In genomic region chr16:29899516-29900101, GRCh38 we compare ENCODE assay signal across 8 cellular contexts. TPM values are rescaled to one million over a fixed set of nuclear protein-coding genes. Genes with fewer than 3 reads are reported as not detected.
DNase-seq lines count a peak whose midpoint lies in the region; ATAC-seq and TF ChIP-seq lines count a peak whose summit lies in the region.

Gene SEZ6L2, minus strand, starts transcription at chr16:29899550. Its CDS starts 531 bp downstream, at chr16:29899019.

- peak within 1 kb of the TSS in 4 of 5 donors; percentile 21 to 78 (median 56) for H3K27ac ChIP-seq in adrenal gland
- no peak within 1 kb of the TSS for H3K27ac ChIP-seq in right atrium auricular region
- H3K27ac ChIP-seq in trophoblast cell (ENCODE audit: low read depth, low read length), result no peak within 1 kb of the TSS

- H3K9ac ChIP-seq in trophoblast cell (ENCODE audit: low read length), result peak within 1 kb of the TSS; percentile 70

- H2AFZ ChIP-seq in trophoblast cell (ENCODE audit: insufficient read depth, low read length, poor library complexity), result peak within 1 kb of the TSS; percentile 42

- TF ChIP-seq CTCF in adrenal gland (IDR thresholded peaks at IDR 0.05), result peak in 5 of 6 experiments; percentile 22 to 57 (median 31)
- TF ChIP-seq CTCF in right atrium auricular region (IDR thresholded peaks at IDR 0.05), result no peak

- peak in 1 of 2 donors; percentile 57 for TF ChIP-seq POLR2A in adrenal gland (IDR thresholded peaks at IDR 0.05)

- no peak within 1 kb of the TSS for H2BK12ac ChIP-seq in trophoblast cell (ENCODE audit: low read length)

- H2BK120ac ChIP-seq in trophoblast cell (ENCODE audit: insufficient read depth, low read length, poor library complexity), result no peak within 1 kb of the TSS

- intact Hi-C loops in adrenal gland (cut with DNase I), result no loop called here

- in situ Hi-C loops in Caki2 (cut with HindIII; ENCODE audit: low pct_unique_long_range_greater_than_20kb, low sequenced_read_pairs), result no loop called here

- no peak within 1 kb of the TSS for H3K18ac ChIP-seq in trophoblast cell (ENCODE audit: low read length)

- H4K8ac ChIP-seq in trophoblast cell (ENCODE audit: low read depth, low read length), result peak within 1 kb of the TSS; percentile 43

- H3K4ac ChIP-seq in trophoblast cell (ENCODE audit: low read depth, low read length), result no peak within 1 kb of the TSS

- H2AK5ac ChIP-seq in trophoblast cell (ENCODE audit: low read length), result no peak within 1 kb of the TSS

- no peak within 1 kb of the TSS for H3K23ac ChIP-seq in trophoblast cell (ENCODE audit: low read length)

- H3K14ac ChIP-seq in trophoblast cell (ENCODE audit: low read length), result no peak within 1 kb of the TSS

- H3K4me1 ChIP-seq in adrenal gland (replicated peaks in 1 of 2), result peaks cover 10 to 14% of the 10 kb centered on the region in 2 donors
- H3K4me1 ChIP-seq in right atrium auricular region, result peaks cover 0 to 26% of the 10 kb centered on the region in 2 donors
- H3K4me1 ChIP-seq in trophoblast cell (ENCODE audit: control insufficient read depth in 1 of 2, insufficient read depth in 2 of 2, low read length in 2 of 2), result peaks cover 4 to 12% of the 10 kb centered on the region in 2 experiments

- no peaks in the 10 kb centered on the region for H3K79me2 ChIP-seq in trophoblast cell (ENCODE audit: control insufficient read depth, insufficient read depth, low read length, poor library complexity)

- no peaks in the 10 kb centered on the region for H3K36me3 ChIP-seq in adrenal gland (replicated peaks in 1 of 2)
- no peaks in the 10 kb centered on the region for H3K36me3 ChIP-seq in right atrium auricular region
- no peaks in the 10 kb centered on the region for H3K36me3 ChIP-seq in trophoblast cell (ENCODE audit: control insufficient read depth in 1 of 2, insufficient read depth in 2 of 2, low read length in 2 of 2)

- DNase-seq in Caki2 (ENCODE audit: low read depth) (peak; percentile 96), HT-29 (ENCODE audit: low spot score) (peak; percentile 85), NOMO-1 treated with DMSO at 0.1 percent for 48 hours (lab: John Stamatoyannopoulos, UW; ENCODE audit: unreplicated experiment) (peak; percentile 71), adrenal gland (peak; percentile 79 to 94 (median 89)), right atrium auricular region (ENCODE audit: low spot score) (peak; percentile 59), trophoblast cell (peak; percentile 5 to 16), OCI-M2 (lab: John Stamatoyannopoulos, UW; ENCODE audit: unreplicated experiment) (no peak)

- H3K27me3 ChIP-seq in adrenal gland (no peaks in the 10 kb centered on the region), right atrium auricular region (peaks cover 7 to 8% of the 10 kb centered on the region in 2 donors), trophoblast cell (ENCODE audit: insufficient read depth, low read length) (no peaks in the 10 kb centered on the region)

- no peak within 1 kb of the TSS for H2BK5ac ChIP-seq in trophoblast cell (ENCODE audit: low read depth, low read length, poor library complexity)

- H3K4me2 ChIP-seq in trophoblast cell (ENCODE audit: low read length), result peak within 1 kb of the TSS; percentile 72

- WGBS in adrenal gland, 4 donors, result 0 to 1% (median 0%) methylated on average over 16 to 29 of the region's 29 CpGs
- WGBS in trophoblast cell (ENCODE audit: extremely low coverage, insufficient coverage, insufficient read length), result no CpG with 5 or more reads among the region's 29 CpGs

- no peak within 1 kb of the TSS for H4K12ac ChIP-seq in trophoblast cell (ENCODE audit: low read depth, low read length)

- no peak within 1 kb of the TSS for H4K91ac ChIP-seq in trophoblast cell (ENCODE audit: low read depth, low read length)

- H3K9me3 ChIP-seq in adrenal gland (replicated peaks in 1 of 3), result no peaks in the 10 kb centered on the region
- no peaks in the 10 kb centered on the region for H3K9me3 ChIP-seq in right atrium auricular region
- no peaks in the 10 kb centered on the region for H3K9me3 ChIP-seq in trophoblast cell (ENCODE audit: insufficient read depth, low read depth, low read length)

- ATAC-seq in GM19328 (IDR thresholded peaks at IDR 0.05; ENCODE audit: unreplicated experiment), result no peak

- peak within 1 kb of the TSS in 2 of 4 donors; percentile 67 to 79 for H3K4me3 ChIP-seq in adrenal gland
- H3K4me3 ChIP-seq in right atrium auricular region, result peak within 1 kb of the TSS; percentile 40 to 60
- peak within 1 kb of the TSS; percentile 77 for H3K4me3 ChIP-seq in trophoblast cell (ENCODE audit: low read depth, low read length)

- H3K79me1 ChIP-seq in trophoblast cell (ENCODE audit: low read length), result peaks cover 2% of the 10 kb centered on the region

RNA-seq across cellular contexts. Expression of gene SEZ6L2, which starts in this region (rescaled TPM):
- 50.1 and 68.9 TPM in 2 replicates for total RNA-seq in Caki2 (2014; rRNA removed; shearing (Covaris generic); ENCODE audit: low replicate concordance)
- 12.3 and 17.8 TPM in 2 replicates for total RNA-seq in HT-29 (2014; rRNA removed; shearing (Covaris generic))
- 100 to 1,000 TPM in 1 of 8 donors, 10 to 100 TPM in 7; 25.1 to 302 (median 45.8) TPM for total RNA-seq in adrenal gland
- 10 to 100 TPM; 14.5 to 20.1 (median 20.1) TPM for polyA plus RNA-seq in adrenal gland
- 1 to 10 TPM; 2.6 to 4.6 TPM for total RNA-seq in right atrium auricular region
- polyA plus RNA-seq in trophoblast cell (2013), result 21.3 and 21.4 TPM in 2 replicates

Comparison
In these comparisons a context has a peak if more than half of its experiments do, and no peak if none do; other contexts are left out.
1. H3K27ac ChIP-seq: peak in adrenal gland (4 of 5); none in right atrium auricular region (0 of 2) and trophoblast cell (single experiment).
2. CTCF ChIP-seq: peak in adrenal gland (5 of 6); none in right atrium auricular region (0 of 2).